Comparison of ENCODE assay signal across 9 cellular contexts in genomic region chr16:11674818-11675560, GRCh38. TPM values are rescaled to one million over a fixed set of nuclear protein-coding genes. Genes with fewer than 3 reads are reported as not detected.
DNase-seq lines count a peak whose midpoint lies in the region; ATAC-seq, FAIRE-seq and TF ChIP-seq lines count a peak whose summit lies in the region.
"Had no signal": no experiment of that assay in that cellular context is flagged by ENCODE, and none has a peak within 500 bp of the region (broad histone marks: within the 10 kb centered on the region; RNA-seq: fewer than 3 reads in every experiment).

No MANE protein-coding gene starts in this region.

- POLR2A ChIA-PET in A549 (lab: Yijun Ruan, JAX), result no interaction called here

- H3K36me3 ChIP-seq in GM23338 (ENCODE audit: insufficient read depth) (peaks cover 22% of the 10 kb centered on the region; the same call in 1 of the 2 replicates), body of pancreas (replicated peaks in 1 of 2; ENCODE audit: insufficient read depth in 1 of 2, low read depth in 2 of 2) (peaks cover 0 to 20% of the 10 kb centered on the region in 2 donors), mucosa of descending colon (ENCODE audit: low read depth) (no peaks in the 10 kb centered on the region)

- CTCF ChIA-PET in A549 (lab: Yijun Ruan, JAX), result interaction anchor here (0.5 to 5.2 kb wide), 10 partner anchors 9 to 704 kb away, joined by 3 to 25 read pairs (median 4); partner anchors contain the start of gene ZC3H7A

- peaks cover 43% of the 10 kb centered on the region for H3K4me1 Mint-ChIP-seq in GM23338

- ATAC-seq in A549 (peak in 1 of 2 experiments; percentile 19; a peak in 3 of 6 replicates), GM23338 (no peak), body of pancreas (no peak), mucosa of descending colon (peak; percentile 8), GM18861 (IDR thresholded peaks at IDR 0.05; ENCODE audit: unreplicated experiment) (no peak), HG03571 (IDR thresholded peaks at IDR 0.05; ENCODE audit: unreplicated experiment) (no peak)

- TF ChIP-seq POLR2A in A549 (IDR thresholded peaks at IDR 0.05; ENCODE audit: low read length), result no peak
- TF ChIP-seq POLR2A in body of pancreas (IDR thresholded peaks at IDR 0.05), result no peak

- H3K9me2 ChIP-seq in GM23338 (ENCODE audit: insufficient read depth), result no peaks in the 10 kb centered on the region

- H3K4me1 ChIP-seq in A549 (peaks cover 62% of the 10 kb centered on the region), GM23338 (ENCODE audit: insufficient read depth) (peaks cover 9% of the 10 kb centered on the region; the same call in 1 of the 2 replicates), body of pancreas (peaks cover 54% of the 10 kb centered on the region), mucosa of descending colon (ENCODE audit: low read depth) (peaks cover 20% of the 10 kb centered on the region)

- peaks cover 12% of the 10 kb centered on the region for H3F3A ChIP-seq in GM23338 (replicated peaks; ENCODE audit: low read depth)

- peak overlapping the region; percentile 68 to 79 for H3K27ac ChIP-seq in A549
- peak overlapping the region; percentile 74; the same call in 1 of the 2 replicates for H3K27ac ChIP-seq in GM23338 (ENCODE audit: low read depth)
- peak overlapping the region; percentile 31 to 84 (median 74) for H3K27ac ChIP-seq in body of pancreas

- H3K9me3 ChIP-seq in A549 (no peaks in the 10 kb centered on the region), body of pancreas (no peaks in the 10 kb centered on the region), mucosa of descending colon (no peaks in the 10 kb centered on the region)

- H4K20me1 ChIP-seq in GM23338 (replicated peaks; ENCODE audit: insufficient read depth), result peaks cover 60% of the 10 kb centered on the region

- no peak for TF ChIP-seq EP300 in A549 (IDR thresholded peaks at IDR 0.05)

- H3K79me2 ChIP-seq in GM23338 (replicated peaks; ENCODE audit: insufficient read depth), result peaks cover 43% of the 10 kb centered on the region

- TF ChIP-seq CTCF in A549 (IDR thresholded peaks at IDR 0.05) (no peak), GM23338 (conservative IDR thresholded peaks at IDR 0.05; ENCODE audit: low read depth in 2 of 2) (no peak), body of pancreas (IDR thresholded peaks at IDR 0.05) (peak in 1 of 7 experiments; percentile 10), mucosa of descending colon (IDR thresholded peaks at IDR 0.05) (no peak)

- H3K27me3 ChIP-seq in GM23338 (ENCODE audit: insufficient read depth), result no peaks in the 10 kb centered on the region
- H3K27me3 ChIP-seq in body of pancreas, result no peaks in the 10 kb centered on the region

- H2AFZ ChIP-seq in GM23338, result no peak overlapping the region

- H3K4me3 ChIP-seq in A549 (no peak overlapping the region), GM23338 (no peak overlapping the region), body of pancreas (no peak overlapping the region), mucosa of descending colon (no peak overlapping the region)

- peaks cover 35% of the 10 kb centered on the region for H3K36me3 Mint-ChIP-seq in GM23338 (ENCODE audit: low read depth)

- intact Hi-C loops in body of pancreas (cut with DNase I) (no loop called here), mucosa of descending colon (cut with DNase I, micrococcal nuclease) (no loop called here)

- WGBS in A549 (ENCODE audit: missing lambda C conversion rate), result 45% methylated on average over 15 of the region's 15 CpGs
- 50 to 54% methylated on average over 13 to 15 of the region's 15 CpGs for WGBS in body of pancreas, 2 donors

- peak overlapping the region; percentile 77; the same call in 1 of the 2 replicates for H3K27ac Mint-ChIP-seq in GM23338

- peaks cover 17% of the 10 kb centered on the region for H3K27me3 Mint-ChIP-seq in GM23338 (ENCODE audit: insufficient read depth, low read depth, poor library complexity)

- DNase-seq in A549 (ENCODE audit: low read depth in 1 of 2, low spot score in 1 of 2), result no peak
- DNase-seq in GM23338 (ENCODE audit: low spot score), result peak; percentile 30
- DNase-seq in body of pancreas, result peak in 1 of 4 donors; percentile 60
- DNase-seq in mucosa of descending colon, result no peak
- DNase-seq in D341Med (ENCODE audit: low spot score), result no peak
- DNase-seq in RKO (ENCODE audit: low spot score), result no peak

- H3K4me3 Mint-ChIP-seq in GM23338, result no peak overlapping the region; the same call in 2 of the 3 replicates

- FAIRE-seq in A549 (lab: Jason Lieb, UNC), result no peak
- FAIRE-seq: G401.6 had no signal

- no peaks in the 10 kb centered on the region; the same call in 2 of the 3 replicates for H3K9me3 Mint-ChIP-seq in GM23338

- TF ChIP-seq RAD21 in A549 (conservative IDR thresholded peaks at IDR 0.05 in 1 of 2, IDR thresholded peaks at IDR 0.05 in 1 of 2), result no peak

- peak overlapping the region; percentile 66 for H3K4me2 ChIP-seq in A549
- no peak overlapping the region for H3K4me2 ChIP-seq in GM23338

TF ChIP-seq in A549, 52 proteins besides CTCF, POLR2A, EP300 and RAD21 (continues in another document):
- TF ChIP-seq HOXB5 (CRISPR knock-in tag; IDR thresholded peaks at IDR 0.05), result no peak
- no peak for TF ChIP-seq BHLHE40 (IDR thresholded peaks at IDR 0.05; ENCODE audit: low read depth, low read length)
- TF ChIP-seq FOSB (CRISPR knock-in tag; IDR thresholded peaks at IDR 0.05), result no peak
- TF ChIP-seq USF2 (IDR thresholded peaks at IDR 0.05), result no peak
- TF ChIP-seq HOXA7 (CRISPR knock-in tag; IDR thresholded peaks at IDR 0.05), result no peak
- no peak for TF ChIP-seq MAFK (IDR thresholded peaks at IDR 0.05; ENCODE audit: partially characterized antibody)
- no peak for TF ChIP-seq CBX8 (IDR thresholded peaks at IDR 0.05)
- no peak for TF ChIP-seq CEBPB (IDR thresholded peaks at IDR 0.05)
- no peak for TF ChIP-seq FOXS1 (CRISPR knock-in tag; IDR thresholded peaks at IDR 0.05)
- no peak for TF ChIP-seq TP53 (CRISPR knock-in tag; IDR thresholded peaks at IDR 0.05)
- TF ChIP-seq JUN (IDR thresholded peaks at IDR 0.05), result no peak
- TF ChIP-seq ZSCAN20 (CRISPR knock-in tag; IDR thresholded peaks at IDR 0.05), result no peak
- TF ChIP-seq RFX5 (IDR thresholded peaks at IDR 0.05), result no peak
- TF ChIP-seq CHD4 (IDR thresholded peaks at IDR 0.05; ENCODE audit: borderline replicate concordance), result no peak

TF ChIP-seq in GM23338, 12 proteins besides CTCF, POLR2A, EP300 and RAD21 (continues in another document):
- TF ChIP-seq JUNB (IDR thresholded peaks at IDR 0.05; ENCODE audit: unreplicated experiment) (no peak), REST (IDR thresholded peaks at IDR 0.05; ENCODE audit: unreplicated experiment) (no peak), CREB1 (CRISPR knock-in tag; IDR thresholded peaks at IDR 0.05; ENCODE audit: low read depth) (no peak), STAT1 (IDR thresholded peaks at IDR 0.05; ENCODE audit: unreplicated experiment) (no peak), NANOG (IDR thresholded peaks at IDR 0.05; ENCODE audit: borderline replicate concordance) (no peak), ETS1 (IDR thresholded peaks at IDR 0.05) (no peak), ZNF114 (CRISPR knock-in tag; IDR thresholded peaks at IDR 0.05) (no peak), EZH2phosphoT487 (IDR thresholded peaks at IDR 0.05; ENCODE audit: unreplicated experiment) (no peak)

RNA-seq across cellular contexts. Expression of gene SNN, which starts 6.7 kb away (rescaled TPM):
- polyA plus RNA-seq in A549 (2011; rRNA removed) (6.3 and 6.7 TPM in 2 replicates), A549 (2017; fragmentation: RNase III; extraction: RNeasy Plus Mini Kit Qiagen cat#74134 plus additional on column Dnase treatment) (8.9 to 10.7 TPM (median 9.7 TPM) in 3 replicates), GM23338 (2016; fragmentation: Nextera tagmentation; extraction: Ambion mirVana) (19.0 and 20.5 TPM in 2 replicates)
- polyA plus RNA-seq in A549 (2012; cell fraction: cytosol; rRNA removed), result 5.9 and 8.5 TPM in 2 replicates
- 3.6 and 5.0 TPM in 2 replicates for polyA plus RNA-seq in A549 (2012; cell fraction: nucleus; rRNA removed)
- 4.3 and 4.4 TPM in 2 replicates for polyA minus RNA-seq in A549 (2011; rRNA and poly(A)+ RNA removed)
- total RNA-seq in GM23338 (2014; rRNA removed; shearing (Covaris generic)), result 62.6 and 63.3 TPM in 2 replicates
- total RNA-seq in body of pancreas (10 to 100 TPM in 1 of 2 donors, 1 to 10 TPM in 1; 7.5 to 10.9 TPM), mucosa of descending colon (10 to 100 TPM in 1 of 3 donors, 1 to 10 TPM in 2; 2.3 to 22.1 (median 4.2) TPM)
